In the genomic region with DNA sequence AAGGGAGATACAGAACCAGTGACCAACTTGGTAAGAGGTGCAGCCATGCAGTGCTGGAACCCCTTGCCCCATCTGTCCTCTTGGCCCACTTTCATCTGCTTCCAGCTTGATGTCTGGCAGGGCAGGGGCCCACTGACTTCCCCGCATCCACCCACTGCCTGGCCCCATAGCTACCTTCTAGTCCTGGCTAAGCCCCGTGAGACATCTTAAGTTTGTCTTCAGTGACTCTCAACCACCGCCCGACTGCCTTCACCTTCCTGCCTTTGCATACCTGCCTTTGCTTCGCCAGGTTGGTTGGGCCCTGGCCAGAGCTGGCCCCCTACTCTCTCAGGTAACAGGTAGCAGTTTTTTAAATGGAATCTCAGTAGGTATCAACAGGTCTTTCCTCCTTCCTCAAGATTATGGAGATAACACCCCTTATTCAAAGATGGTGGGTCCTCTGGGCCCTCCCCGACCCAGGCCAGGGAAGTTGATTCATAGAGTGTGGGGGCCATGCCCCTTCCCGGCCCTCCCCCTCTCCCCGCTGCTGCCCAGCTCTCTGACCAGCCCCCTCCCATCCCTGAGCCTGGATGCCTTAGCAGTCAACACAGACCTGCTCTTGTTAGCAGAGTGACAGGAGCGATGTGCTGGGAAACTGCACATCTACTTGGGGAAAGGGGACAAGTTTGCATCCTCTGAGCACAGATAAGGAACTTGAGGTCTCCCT, we compare ENCODE assay signal across 8 cellular contexts. TPM values are rescaled to one million over a fixed set of nuclear protein-coding genes. Genes with fewer than 3 reads are reported as not detected.
DNase-seq lines count a peak whose midpoint lies in the region; ATAC-seq and TF ChIP-seq lines count a peak whose summit lies in the region.

No MANE protein-coding gene starts in this region.

- WGBS in heart left ventricle, 4 donors: 87 to 91% (median 89%) methylated on average over 9 of the region's 9 CpGs

- H3K9me3 ChIP-seq in heart left ventricle (no peaks in the 10 kb centered on the region), mucosa of rectum (ENCODE audit: control insufficient read depth in 2 of 2, low read length in 2 of 2) (no peaks in the 10 kb centered on the region), uterus (no peaks in the 10 kb centered on the region)

- H3K27me3 ChIP-seq in heart left ventricle: no peaks in the 10 kb centered on the region
- H3K27me3 ChIP-seq in mucosa of rectum (ENCODE audit: control insufficient read depth in 2 of 2, insufficient read depth in 2 of 2, low read length in 2 of 2): peaks cover 0 to 3% of the 10 kb centered on the region in 2 donors
- H3K27me3 ChIP-seq in uterus: no peaks in the 10 kb centered on the region

- no peak overlapping the region for H3K9ac ChIP-seq in mucosa of rectum (ENCODE audit: low read depth in 1 of 2, low read length in 2 of 2)

- ATAC-seq in heart left ventricle (no peak), Right ventricle myocardium superior (ENCODE audit: poor library complexity) (no peak), HG02885 (IDR thresholded peaks at IDR 0.05; ENCODE audit: poor library complexity, unreplicated experiment) (no peak), HG03432 (IDR thresholded peaks at IDR 0.05; ENCODE audit: unreplicated experiment) (no peak)

- H3K36me3 Mint-ChIP-seq in activated naive CD8-positive, alpha-beta T cell: peaks cover under 1% of the 10 kb centered on the region

- DNase-seq in heart left ventricle (no peak), Right ventricle myocardium superior (no peak), uterus (no peak), hippocampal formation (lab: John Stamatoyannopoulos, UW) (no peak)

- peak overlapping the region; percentile 89 for H3K4me3 Mint-ChIP-seq in activated naive CD8-positive, alpha-beta T cell

- H3K4me1 ChIP-seq in heart left ventricle (peaks cover under 1 to 73% (median 59%) of the 10 kb centered on the region in 12 donors), mucosa of rectum (ENCODE audit: control insufficient read depth in 2 of 2, insufficient read depth in 2 of 2, low read length in 2 of 2) (peaks cover 29 to 38% of the 10 kb centered on the region in 2 donors), uterus (peaks cover 8 to 25% of the 10 kb centered on the region in 2 donors)

- H3K36me3 ChIP-seq in heart left ventricle: peaks cover 0 to 50% (median 12%) of the 10 kb centered on the region in 9 donors
- H3K36me3 ChIP-seq in mucosa of rectum (ENCODE audit: control insufficient read depth in 2 of 2, insufficient read depth in 2 of 2, low read length in 2 of 2): peaks cover 0 to 3% of the 10 kb centered on the region in 2 donors
- H3K36me3 ChIP-seq in uterus: no peaks in the 10 kb centered on the region

- intact Hi-C loops in heart left ventricle (cut with DNase I): loop anchor here in 4 of 10 donors (5.0 to 10.0 kb wide), 4 partner anchors 98 to 335 kb away; partner anchors contain the start of genes KANSL3 (in 2 of the 4), CNNM3 (in 1 of the 4), CNNM4 (in 1 of the 4) and STARD7 (in 1 of the 4)
- intact Hi-C loops in Right ventricle myocardium superior (cut with DNase I): no loop called here
- intact Hi-C loops in uterus (cut with DNase I; ENCODE audit: low total_unique reads): no loop called here

- no peak for TF ChIP-seq POLR2A in heart left ventricle (IDR thresholded peaks at IDR 0.05)
- no peak for TF ChIP-seq POLR2A in uterus (IDR thresholded peaks at IDR 0.05)

- H3K4me3 ChIP-seq in heart left ventricle (peak overlapping the region in 7 of 12 donors; percentile 84 to 99 (median 97)), mucosa of rectum (ENCODE audit: low read length in 2 of 2) (peak overlapping the region in 1 of 2 donors; percentile 80), uterus (peak overlapping the region in 1 of 2 donors; percentile 92)

- peak overlapping the region; percentile 86 for H3K27ac Mint-ChIP-seq in activated naive CD8-positive, alpha-beta T cell

- H3K9me3 Mint-ChIP-seq in activated naive CD8-positive, alpha-beta T cell (ENCODE audit: low read depth): no peaks in the 10 kb centered on the region

- no peak for TF ChIP-seq CTCF in heart left ventricle (IDR thresholded peaks at IDR 0.05)
- TF ChIP-seq CTCF in uterus (IDR thresholded peaks at IDR 0.05): no peak

- peaks cover 53% of the 10 kb centered on the region for H3K4me1 Mint-ChIP-seq in activated naive CD8-positive, alpha-beta T cell (ENCODE audit: low read depth)

- peak overlapping the region in 7 of 12 donors; percentile 20 to 100 (median 99) for H3K27ac ChIP-seq in heart left ventricle
- peak overlapping the region; percentile 66 to 89 for H3K27ac ChIP-seq in mucosa of rectum (ENCODE audit: low read depth in 2 of 2, low read length in 2 of 2)
- H3K27ac ChIP-seq in uterus: peak overlapping the region; percentile 100

- no peaks in the 10 kb centered on the region for H3K27me3 Mint-ChIP-seq in activated naive CD8-positive, alpha-beta T cell

RNA-seq across cellular contexts. Expression of gene ARID5A, which starts 2.8 kb away (rescaled TPM):
- total RNA-seq in heart left ventricle: 10 to 100 TPM; 13.3 to 50.2 (median 28.2) TPM
- polyA plus RNA-seq in heart left ventricle: 10 to 100 TPM; 35.6 to 41.2 TPM
- total RNA-seq in Right ventricle myocardium superior: 9.4 TPM
- total RNA-seq in uterus: 10 to 100 TPM; 15.1 to 73.5 (median 36.3) TPM

RNA-seq across cellular contexts. Expression of gene NEURL3, which starts 34.2 kb away (rescaled TPM):
- under 1 TPM in 2 of 9 donors, not detected in 7; 0.27 to 0.75 TPM for total RNA-seq in heart left ventricle
- polyA plus RNA-seq in heart left ventricle: under 1 TPM in 1 of 2 donors, not detected in 1; 0.07 TPM
- total RNA-seq in Right ventricle myocardium superior: not detected
- total RNA-seq in uterus: not detected
